11 cellular contexts compared by ENCODE assay signal in genomic region chr18:45688834-45689233, GRCh38. TPM values are rescaled to one million over a fixed set of nuclear protein-coding genes. Genes with fewer than 3 reads are reported as not detected.
DNase-seq lines count a peak whose midpoint lies in the region; ATAC-seq and TF ChIP-seq lines count a peak whose summit lies in the region.
"Had no signal": no experiment of that assay in that cellular context is flagged by ENCODE, and none has a peak within 500 bp of the region (broad histone marks: within the 10 kb centered on the region; RNA-seq: fewer than 3 reads in every experiment).

No MANE protein-coding gene starts in this region.

- ATAC-seq in natural killer cell treated with Interleukin-12 subunit alpha and Interleukin-12 subunit beta and Interleukin-15 and Interleukin-18, amount 100 ng/mL, for 72 hours = peak; percentile 58 to 65
- ATAC-seq in GM21737 (IDR thresholded peaks at IDR 0.05; ENCODE audit: unreplicated experiment) (no peak), HG03280 (IDR thresholded peaks at IDR 0.05; ENCODE audit: unreplicated experiment) (no peak)

- H2AFZ ChIP-seq in Loucy (ENCODE audit: low read length) = no peak overlapping the region

- no peaks in the 10 kb centered on the region for H3K9me2 ChIP-seq in Loucy (replicated peaks; ENCODE audit: low read depth, low read length)

- H3K27me3 Mint-ChIP-seq in natural killer cell treated with Interleukin-12 subunit alpha and Interleukin-12 subunit beta and Interleukin-15 and Interleukin-18, amount 100 ng/mL, for 72 hours = no peaks in the 10 kb centered on the region

- H3K27me3 ChIP-seq in BLaER1 treated with 17β-estradiol and CSF1 and Interleukin-3, amounts not matched to agents 10 nM and 100 nM = no peaks in the 10 kb centered on the region
- H3K27me3 ChIP-seq in Loucy (ENCODE audit: insufficient read depth, low read length, poor library complexity, severe bottlenecking) = no peaks in the 10 kb centered on the region

- DNase-seq in activated T-cell treated with anti-CD3 and anti-CD28 coated beads for 48 hours (ENCODE audit: low read depth) = peak; percentile 58
- peak; percentile 80 for DNase-seq in natural killer cell treated with Interleukin-12 subunit alpha and Interleukin-12 subunit beta and Interleukin-15 and Interleukin-18, amount 100 ng/mL, for 72 hours (ENCODE audit: low spot score)
- DNase-seq in dedifferentiated amniotic fluid mesenchymal stem cell (ENCODE audit: extremely low spot score) = no peak
- DNase-seq in NCI-H1105 treated with DMSO at 0.1 percent for 48 hours (lab: John Stamatoyannopoulos, UW) = no peak

- H3K4me2 ChIP-seq in BLaER1 treated with 17β-estradiol and CSF1 and Interleukin-3, amounts not matched to agents 10 nM and 100 nM = peak overlapping the region in 10 of 11 experiments; percentile 82 to 96 (median 93); a peak in 20 of 22 replicates
- peak overlapping the region; percentile 94 for H3K4me2 ChIP-seq in Loucy (ENCODE audit: low read depth, low read length, poor library complexity, severe bottlenecking)

- H3K27ac ChIP-seq in BLaER1 treated with 17β-estradiol and CSF1 and Interleukin-3, amounts not matched to agents 10 nM and 100 nM = peak overlapping the region in 5 of 11 experiments; percentile 67 to 85 (median 83); a peak in 9 of 22 replicates
- H3K27ac ChIP-seq: C4-2B had no signal

- H3K4me1 Mint-ChIP-seq in natural killer cell treated with Interleukin-12 subunit alpha and Interleukin-12 subunit beta and Interleukin-15 and Interleukin-18, amount 100 ng/mL, for 72 hours (ENCODE audit: low read depth in 2 of 2) = peaks cover 54 to 60% of the 10 kb centered on the region in 2 donors

- TF ChIP-seq CTCF in Loucy (conservative IDR thresholded peaks at IDR 0.05; ENCODE audit: low read length) = no peak

- H3K9me3 Mint-ChIP-seq in natural killer cell treated with Interleukin-12 subunit alpha and Interleukin-12 subunit beta and Interleukin-15 and Interleukin-18, amount 100 ng/mL, for 72 hours = peaks cover 1% of the 10 kb centered on the region

- H4K20me1 ChIP-seq in BLaER1 treated with 17β-estradiol and CSF1 and Interleukin-3, amounts not matched to agents 10 nM and 100 nM = no peaks in the 10 kb centered on the region
- no peaks in the 10 kb centered on the region for H4K20me1 ChIP-seq in Loucy (ENCODE audit: insufficient read depth, low read length, poor library complexity, severe bottlenecking)

- no peaks in the 10 kb centered on the region for H3K36me3 ChIP-seq in BLaER1 treated with 17β-estradiol and CSF1 and Interleukin-3, amounts not matched to agents 10 nM and 100 nM
- no peaks in the 10 kb centered on the region for H3K36me3 ChIP-seq in Loucy (ENCODE audit: insufficient read depth, low read length)

- no peak overlapping the region; a peak in 1 of 20 replicates for H3K4me3 ChIP-seq in BLaER1 treated with 17β-estradiol and CSF1 and Interleukin-3, amounts not matched to agents 10 nM and 100 nM
- H3K4me3 ChIP-seq in Loucy (ENCODE audit: low read length, poor library complexity, severe bottlenecking) = peak overlapping the region; percentile 72
- H3K4me3 ChIP-seq: skin epidermis had no signal

- H3K79me2 ChIP-seq in Loucy (ENCODE audit: insufficient read depth, low read length) = peaks cover 14% of the 10 kb centered on the region; the same call in 1 of the 2 replicates

- H3K4me1 ChIP-seq in BLaER1 treated with 17β-estradiol and CSF1 and Interleukin-3, amounts not matched to agents 10 nM and 100 nM = peaks cover 24 to 57% (median 40%) of the 10 kb centered on the region in 10 experiments
- H3K4me1 ChIP-seq in Loucy (ENCODE audit: insufficient read depth, low read length, poor library complexity, severe bottlenecking) = peaks cover 67% of the 10 kb centered on the region

- peak overlapping the region in 4 of 11 experiments; percentile 72 to 77 (median 74); a peak in 4 of 22 replicates for H3K9ac ChIP-seq in BLaER1 treated with 17β-estradiol and CSF1 and Interleukin-3, amounts not matched to agents 10 nM and 100 nM
- peak overlapping the region; percentile 94 for H3K9ac ChIP-seq in Loucy (ENCODE audit: low read depth, low read length, poor library complexity, severe bottlenecking)

- peaks cover 2 to 12% (median 9%) of the 10 kb centered on the region in 11 experiments; a peak in 13 of 22 replicates for H3K9me3 ChIP-seq in BLaER1 treated with 17β-estradiol and CSF1 and Interleukin-3, amounts not matched to agents 10 nM and 100 nM (replicated peaks in 1 of 11)
- peaks cover 6% of the 10 kb centered on the region; the same call in 1 of the 2 replicates for H3K9me3 ChIP-seq in Loucy (ENCODE audit: insufficient read depth, low read depth, low read length)

- peaks cover 15% of the 10 kb centered on the region for H3K36me3 Mint-ChIP-seq in natural killer cell treated with Interleukin-12 subunit alpha and Interleukin-12 subunit beta and Interleukin-15 and Interleukin-18, amount 100 ng/mL, for 72 hours

- H3K4me3 Mint-ChIP-seq in natural killer cell treated with Interleukin-12 subunit alpha and Interleukin-12 subunit beta and Interleukin-15 and Interleukin-18, amount 100 ng/mL, for 72 hours = peak overlapping the region; percentile 88

- H3K27ac Mint-ChIP-seq in natural killer cell treated with Interleukin-12 subunit alpha and Interleukin-12 subunit beta and Interleukin-15 and Interleukin-18, amount 100 ng/mL, for 72 hours = peak overlapping the region; percentile 83 to 94

- H3F3A ChIP-seq in Loucy (ENCODE audit: low read depth) = peaks cover 9% of the 10 kb centered on the region

RNA-seq across cellular contexts. Expression of gene SLC14A1, which starts 35.1 kb away (rescaled TPM):
- total RNA-seq in natural killer cell treated with Interleukin-12 subunit alpha and Interleukin-12 subunit beta and Interleukin-15 and Interleukin-18, amount 100 ng/mL, for 72 hours = 1 to 10 TPM; 1.6 to 2.3 TPM
- total RNA-seq: MCF 10A had no signal

Comparison
In these comparisons a context has a peak if more than half of its experiments do, and no peak if none do; other contexts are left out.
1. DNase-seq: peak in activated T-cell treated with anti-CD3 and anti-CD28 coated beads for 48 hours (single experiment) and natural killer cell treated with Interleukin-12 subunit alpha and Interleukin-12 subunit beta and Interleukin-15 and Interleukin-18, amount 100 ng/mL, for 72 hours (single experiment); none in dedifferentiated amniotic fluid mesenchymal stem cell (single experiment) and NCI-H1105 treated with DMSO at 0.1 percent for 48 hours (single experiment).
2. ATAC-seq: peak in natural killer cell treated with Interleukin-12 subunit alpha and Interleukin-12 subunit beta and Interleukin-15 and Interleukin-18, amount 100 ng/mL, for 72 hours (2 of 2); none in GM21737 (single experiment) and HG03280 (single experiment).